10 cellular contexts compared by ENCODE assay signal in genomic region chr15:59237119-59237853, GRCh38. TPM values are rescaled to one million over a fixed set of nuclear protein-coding genes. Genes with fewer than 3 reads are reported as not detected.
DNase-seq lines count a peak whose midpoint lies in the region; ATAC-seq and TF ChIP-seq lines count a peak whose summit lies in the region.
"Had no signal": no experiment of that assay in that cellular context is flagged by ENCODE, and none has a peak within 500 bp of the region (broad histone marks: within the 10 kb centered on the region; RNA-seq: fewer than 3 reads in every experiment).

No MANE protein-coding gene starts in this region.

- no peak overlapping the region for H3K4me3 Mint-ChIP-seq in activated naive CD4-positive, alpha-beta T cell treated with anti-CD3 and anti-CD28 coated beads for 36 hours
- H3K4me3 Mint-ChIP-seq in stimulated activated naive B cell treated with anti-CD40 and anti-IgM and Interleukin-4, amounts not matched to agents 10 μg/mL and 1 μg/mL and 100 μg/mL, for 72 hours, result peak overlapping the region in 1 of 2 donors; percentile 23
- H3K4me3 Mint-ChIP-seq: activated naive CD8-positive, alpha-beta T cell treated with anti-CD3 and anti-CD28 coated beads, Interleukin-2, amount 10 ng/mL, durations not matched to agents 7 days and 5 days had no signal

- H3K27ac ChIP-seq in body of pancreas, result no peak overlapping the region

- no peaks in the 10 kb centered on the region for H3K4me1 ChIP-seq in body of pancreas

- H3K4me1 Mint-ChIP-seq in activated naive CD4-positive, alpha-beta T cell treated with anti-CD3 and anti-CD28 coated beads for 36 hours (ENCODE audit: low read depth), result peaks cover 7% of the 10 kb centered on the region
- peaks cover 35 to 72% of the 10 kb centered on the region in 2 donors for H3K4me1 Mint-ChIP-seq in stimulated activated naive B cell treated with anti-CD40 and anti-IgM and Interleukin-4, amounts not matched to agents 10 μg/mL and 1 μg/mL and 100 μg/mL, for 72 hours

- no peak for TF ChIP-seq CTCF in NB4 (IDR thresholded peaks at IDR 0.05; ENCODE audit: low read depth, low read length)
- no peak for TF ChIP-seq CTCF in body of pancreas (IDR thresholded peaks at IDR 0.05)

- no peaks in the 10 kb centered on the region for H3K27me3 Mint-ChIP-seq in activated naive CD4-positive, alpha-beta T cell treated with anti-CD3 and anti-CD28 coated beads for 36 hours (ENCODE audit: low read depth)
- H3K27me3 Mint-ChIP-seq in stimulated activated naive B cell treated with anti-CD40 and anti-IgM and Interleukin-4, amounts not matched to agents 10 μg/mL and 1 μg/mL and 100 μg/mL, for 72 hours, result no peaks in the 10 kb centered on the region
- H3K27me3 Mint-ChIP-seq: activated naive CD8-positive, alpha-beta T cell treated with anti-CD3 and anti-CD28 coated beads, Interleukin-2, amount 10 ng/mL, durations not matched to agents 7 days and 5 days had no signal

- H3K36me3 Mint-ChIP-seq in activated naive CD4-positive, alpha-beta T cell treated with anti-CD3 and anti-CD28 coated beads for 36 hours (ENCODE audit: low read depth), result no peaks in the 10 kb centered on the region
- peaks cover 52 to 67% of the 10 kb centered on the region in 2 donors for H3K36me3 Mint-ChIP-seq in stimulated activated naive B cell treated with anti-CD40 and anti-IgM and Interleukin-4, amounts not matched to agents 10 μg/mL and 1 μg/mL and 100 μg/mL, for 72 hours

- 84 to 96% methylated on average over 8 of the region's 8 CpGs for WGBS in body of pancreas, 2 donors

- CTCF ChIA-PET in activated naive CD4-positive, alpha-beta T cell treated with anti-CD3 and anti-CD28 coated beads for 36 hours (lab: Charles Lee), result no interaction called here

- ATAC-seq in HG02938 (IDR thresholded peaks at IDR 0.05; ENCODE audit: unreplicated experiment), result peak; percentile 59
- ATAC-seq in stimulated activated naive B cell treated with anti-CD40 and anti-IgM and Interleukin-4, amounts not matched to agents 10 μg/mL and 1 μg/mL and 100 μg/mL, for 72 hours (replicated peaks), result peak; percentile 91
- no peak for ATAC-seq in body of pancreas

- H3K9me3 Mint-ChIP-seq in activated naive CD4-positive, alpha-beta T cell treated with anti-CD3 and anti-CD28 coated beads for 36 hours, result no peaks in the 10 kb centered on the region
- peaks cover 4 to 7% of the 10 kb centered on the region in 2 donors for H3K9me3 Mint-ChIP-seq in stimulated activated naive B cell treated with anti-CD40 and anti-IgM and Interleukin-4, amounts not matched to agents 10 μg/mL and 1 μg/mL and 100 μg/mL, for 72 hours
- H3K9me3 Mint-ChIP-seq: activated naive CD8-positive, alpha-beta T cell treated with anti-CD3 and anti-CD28 coated beads, Interleukin-2, amount 10 ng/mL, durations not matched to agents 7 days and 5 days had no signal

- intact Hi-C loops in activated naive CD4-positive, alpha-beta T cell treated with anti-CD3 and anti-CD28 coated beads for 36 hours (cut with micrococcal nuclease), result no loop called here
- intact Hi-C loops in body of pancreas (cut with DNase I), result no loop called here

- H3K4me3 ChIP-seq in NB4 (ENCODE audit: low read depth, low read length) (no peak overlapping the region), body of pancreas (no peak overlapping the region)

- no peaks in the 10 kb centered on the region for H3K9me3 ChIP-seq in body of pancreas

- no peaks in the 10 kb centered on the region for H3K36me3 ChIP-seq in body of pancreas (replicated peaks in 1 of 2; ENCODE audit: insufficient read depth in 1 of 2, low read depth in 2 of 2)

- DNase-seq in activated naive CD4-positive, alpha-beta T cell treated with anti-CD3 and anti-CD28 coated beads for 36 hours, result peak; percentile 10
- no peak for DNase-seq in activated naive CD4-positive, alpha-beta T cell treated with Interleukin-2 at 50 U/mL for 16 hours
- peak; percentile 36 for DNase-seq in NB4 (ENCODE audit: low read depth)
- peak; percentile 54 for DNase-seq in stimulated activated naive B cell treated with anti-CD40 and anti-IgM and Interleukin-4, amounts not matched to agents 10 μg/mL and 1 μg/mL and 100 μg/mL, for 72 hours
- no peak for DNase-seq in body of pancreas
- no peak for DNase-seq in globus pallidus (ENCODE audit: low spot score)
- no peak for DNase-seq in anterior cingulate cortex (lab: John Stamatoyannopoulos, UW)
- DNase-seq: activated naive CD8-positive, alpha-beta T cell treated with anti-CD3 and anti-CD28 coated beads, Interleukin-2, amount 10 ng/mL, durations not matched to agents 7 days and 5 days had no signal

- H3K27me3 ChIP-seq in body of pancreas, result no peaks in the 10 kb centered on the region

- TF ChIP-seq POLR2A in NB4 (IDR thresholded peaks at IDR 0.05; ENCODE audit: extremely low read depth, insufficient read length), result no peak
- TF ChIP-seq POLR2A in body of pancreas (IDR thresholded peaks at IDR 0.05), result no peak

- H3K27ac Mint-ChIP-seq in activated naive CD4-positive, alpha-beta T cell treated with anti-CD3 and anti-CD28 coated beads for 36 hours, result no peak overlapping the region
- peak overlapping the region; percentile 90 for H3K27ac Mint-ChIP-seq in stimulated activated naive B cell treated with anti-CD40 and anti-IgM and Interleukin-4, amounts not matched to agents 10 μg/mL and 1 μg/mL and 100 μg/mL, for 72 hours
- H3K27ac Mint-ChIP-seq: activated naive CD8-positive, alpha-beta T cell treated with anti-CD3 and anti-CD28 coated beads, Interleukin-2, amount 10 ng/mL, durations not matched to agents 7 days and 5 days had no signal

RNA-seq across cellular contexts. Expression of gene LDHAL6B, which starts 30.6 kb away (rescaled TPM):
- total RNA-seq in activated naive CD4-positive, alpha-beta T cell treated with anti-CD3 and anti-CD28 coated beads for 36 hours, result not detected
- not detected for total RNA-seq in body of pancreas
- total RNA-seq: activated naive CD8-positive, alpha-beta T cell treated with anti-CD3 and anti-CD28 coated beads, Interleukin-2, amount 10 ng/mL, durations not matched to agents 7 days and 5 days; fibroblast of lung had no signal

Comparison
In these comparisons a context has a peak if more than half of its experiments do, and no peak if none do; other contexts are left out.
1. DNase-seq: peak in activated naive CD4-positive, alpha-beta T cell treated with anti-CD3 and anti-CD28 coated beads for 36 hours (single experiment), NB4 (single experiment) and stimulated activated naive B cell treated with anti-CD40 and anti-IgM and Interleukin-4, amounts not matched to agents 10 μg/mL and 1 μg/mL and 100 μg/mL, for 72 hours (single experiment); none in activated naive CD4-positive, alpha-beta T cell treated with Interleukin-2 at 50 U/mL for 16 hours (single experiment), body of pancreas (0 of 4), globus pallidus (single experiment) and anterior cingulate cortex (0 of 58).